Comparison of ENCODE assay signal across 9 cellular contexts in the genomic region with DNA sequence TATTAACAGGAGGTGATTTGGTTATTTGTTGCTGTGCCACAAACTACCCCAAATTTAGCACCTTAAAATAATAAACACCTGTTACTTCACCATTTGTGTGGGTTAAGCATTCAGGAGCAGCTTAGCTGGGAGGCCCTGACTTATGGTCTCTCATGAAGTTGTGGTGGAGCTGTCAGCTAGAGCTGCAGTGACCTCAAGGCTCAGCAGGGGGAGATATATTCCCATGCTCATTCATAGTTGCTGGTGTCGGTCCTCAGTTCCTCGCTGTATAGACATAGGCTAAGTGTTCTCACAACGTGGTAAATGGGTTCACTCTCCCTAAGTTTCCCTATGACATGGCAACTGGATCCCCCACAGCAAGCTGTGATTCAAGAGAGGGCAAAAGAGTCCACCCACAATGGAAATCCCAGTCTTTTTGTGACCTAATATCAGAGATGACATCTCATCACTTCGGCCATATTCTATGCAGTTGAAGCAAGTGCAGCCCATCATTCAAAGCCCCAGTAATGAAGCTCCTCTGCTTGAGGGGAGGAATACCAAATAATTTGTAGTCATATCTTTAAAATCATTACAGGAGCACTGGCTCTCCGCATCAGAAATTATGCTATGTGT. TPM values are rescaled to one million over a fixed set of nuclear protein-coding genes. Genes with fewer than 3 reads are reported as not detected.
DNase-seq lines count a peak whose midpoint lies in the region; ATAC-seq and TF ChIP-seq lines count a peak whose summit lies in the region.
"Had no signal": no experiment of that assay in that cellular context is flagged by ENCODE, and none has a peak within 500 bp of the region (broad histone marks: within the 10 kb centered on the region; RNA-seq: fewer than 3 reads in every experiment).

No MANE protein-coding gene starts in this region.

- no peaks in the 10 kb centered on the region for H3K9me2 ChIP-seq in SU-DHL-6 (replicated peaks; ENCODE audit: insufficient read depth, low read length)

- no peak overlapping the region for H3K9ac ChIP-seq in SU-DHL-6 (ENCODE audit: low read length)

- H2AFZ ChIP-seq in SU-DHL-6 (ENCODE audit: low read depth, low read length, severe bottlenecking) = no peak overlapping the region

- no peaks in the 10 kb centered on the region for H3K27me3 ChIP-seq in SU-DHL-6 (ENCODE audit: low read length)

- in situ Hi-C loops in Caki2 (cut with HindIII; ENCODE audit: low pct_unique_long_range_greater_than_20kb, low sequenced_read_pairs) = no loop called here

- no peaks in the 10 kb centered on the region for H3K79me2 ChIP-seq in SU-DHL-6 (ENCODE audit: insufficient read depth, low read length)

- H3K36me3 ChIP-seq in SU-DHL-6 (ENCODE audit: low read length) = no peaks in the 10 kb centered on the region

- H3K4me3 ChIP-seq in SU-DHL-6 (ENCODE audit: insufficient read depth, low read length, poor library complexity, severe bottlenecking) = no peak overlapping the region

- peak; percentile 23 for DNase-seq in Caki2 (ENCODE audit: low read depth)
- DNase-seq in GM19240 (ENCODE audit: insufficient read length, low spot score) = peak; percentile 21
- peak; percentile 12 for DNase-seq in epithelial cell of prostate (ENCODE audit: low read depth, low spot score)
- peak; percentile 30 for DNase-seq in non-pigmented ciliary epithelial cell (ENCODE audit: low read depth)

- ATAC-seq in HG03045 (IDR thresholded peaks at IDR 0.05; ENCODE audit: unreplicated experiment) = no peak
- ATAC-seq in HG03460 (IDR thresholded peaks at IDR 0.05; ENCODE audit: unreplicated experiment) = no peak

- H3K27ac ChIP-seq in SU-DHL-6 (ENCODE audit: low read depth, low read length) (no peak overlapping the region), epithelial cell of prostate (no peak overlapping the region)

- H4K20me1 ChIP-seq in SU-DHL-6 (ENCODE audit: low read depth, low read length) = no peaks in the 10 kb centered on the region

- no peak overlapping the region for H3K4me2 ChIP-seq in SU-DHL-6 (ENCODE audit: low read depth, low read length, poor library complexity, severe bottlenecking)

- H3K9me3 ChIP-seq in SU-DHL-6 (ENCODE audit: insufficient read depth, low read length) = no peaks in the 10 kb centered on the region

- no peaks in the 10 kb centered on the region for H3F3A ChIP-seq in SU-DHL-6 (ENCODE audit: insufficient read depth)

- peak; percentile 84 for TF ChIP-seq CTCF in LNCAP (IDR thresholded peaks at IDR 0.05)
- TF ChIP-seq CTCF in SU-DHL-6 (IDR thresholded peaks at IDR 0.05; ENCODE audit: insufficient read depth, low read length, poor library complexity, severe bottlenecking) = peak; percentile 25

RNA-seq across cellular contexts. Expression of a gene that starts 41.1 kb away (rescaled TPM):
- not detected in 2 replicates for total RNA-seq in Caki2 (2014; rRNA removed; shearing (Covaris generic); ENCODE audit: low replicate concordance)
- total RNA-seq: T-helper 2 cell treated with Interferon-gamma antibody and Interleukin-4, amounts not matched to agents 100 ng/mL and 5 ng/mL, for 36 hours had no signal

RNA-seq across cellular contexts. Expression of a gene that starts 41.6 kb away (rescaled TPM):
- not detected in 2 replicates for total RNA-seq in Caki2 (2014; rRNA removed; shearing (Covaris generic); ENCODE audit: low replicate concordance)
- total RNA-seq: T-helper 2 cell treated with Interferon-gamma antibody and Interleukin-4, amounts not matched to agents 100 ng/mL and 5 ng/mL, for 36 hours had no signal

RNA-seq across cellular contexts. Expression of a gene that starts 57.4 kb away (rescaled TPM):
- total RNA-seq in Caki2 (2014; rRNA removed; shearing (Covaris generic); ENCODE audit: low replicate concordance) = 7.4 and 10.2 TPM in 2 replicates
